ENCODE assay signal across 1 cellular context in genomic region chr10:60896715-60897114, GRCh38.
TF ChIP-seq lines count a peak whose summit lies in the region.

No MANE protein-coding gene starts in this region.

TF ChIP-seq in K562, 482 proteins besides CTCF, POLR2A, EP300 and RAD21 (continued from another document):
- TF ChIP-seq CEBPG (CRISPR knock-in tag; IDR thresholded peaks at IDR 0.05) (no peak), CEBPG (tag; conservative IDR thresholded peaks at IDR 0.05 in 1 of 2, IDR thresholded peaks at IDR 0.05 in 1 of 2) (no peak), TOE1 (IDR thresholded peaks at IDR 0.05; ENCODE audit: borderline replicate concordance) (no peak), TOE1 (CRISPR knock-in tag; IDR thresholded peaks at IDR 0.05; ENCODE audit: borderline replicate concordance, low read depth) (no peak), FIP1L1 (IDR thresholded peaks at IDR 0.05; ENCODE audit: low read depth, low read length, poor library complexity, severe bottlenecking) (no peak), HINFP (tag; conservative IDR thresholded peaks at IDR 0.05; ENCODE audit: low read depth) (no peak), ZBTB8A (IDR thresholded peaks at IDR 0.05; ENCODE audit: partially characterized antibody) (no peak), YBX1 (IDR thresholded peaks at IDR 0.05) (no peak), DNMT1 (IDR thresholded peaks at IDR 0.05) (no peak), MAZ (CRISPR knock-in tag; conservative IDR thresholded peaks at IDR 0.05 in 1 of 2, IDR thresholded peaks at IDR 0.05 in 1 of 2) (no peak), XRCC3 (IDR thresholded peaks at IDR 0.05) (no peak), POLR2AphosphoS2 (IDR thresholded peaks at IDR 0.05; ENCODE audit: low read length) (no peak), ZFX (CRISPR knock-in tag; IDR thresholded peaks at IDR 0.05) (no peak)
